In genomic region chr9:129937879-129938278, GRCh38 we compare ENCODE assay signal across 7 cellular contexts.
A peak's percentile ranks its signal among the peaks of the same experiment; 100 is the strongest.
DNase-seq lines count a peak whose midpoint lies in the region; ATAC-seq and TF ChIP-seq lines count a peak whose summit lies in the region.
"Not testable (repeated sequence)": the region's sequence is repeated elsewhere in the genome, so short reads cannot be mapped to it uniquely, and the experiment has no call there.

No MANE protein-coding gene starts in this region.

- peaks cover 68% of the 10 kb centered on the region for H3K4me1 Mint-ChIP-seq in activated T-cell treated with anti-CD3 and anti-CD28 coated beads, Interleukin-2, amount 50 U/mL, for 72 hours (ENCODE audit: low read depth)
- H3K4me1 Mint-ChIP-seq in central memory CD8-positive, alpha-beta T cell: peaks cover 42% of the 10 kb centered on the region
- H3K4me1 Mint-ChIP-seq in mesothelial cell of epicardium: peaks cover 30% of the 10 kb centered on the region

- WGBS in HUES64: 91% methylated on average over 5 of the region's 5 CpGs
- 85 to 86% methylated on average over 3 to 5 of the region's 5 CpGs for WGBS in gastroesophageal sphincter (ENCODE audit: low coverage in 1 of 2), 2 donors

- DNase-seq in activated T-cell treated with anti-CD3 and anti-CD28 coated beads, Interleukin-2, amount 50 U/mL, for 72 hours; central memory CD8-positive, alpha-beta T cell (ENCODE audit: low spot score in 2 of 2); mesothelial cell of epicardium (ENCODE audit: low spot score in 2 of 2, unreplicated experiment in 2 of 2); tibial artery: not testable (repeated sequence)

- TF ChIP-seq EP300 in gastroesophageal sphincter (IDR thresholded peaks at IDR 0.05): not testable (repeated sequence)

- not testable (repeated sequence) for H3K9ac ChIP-seq in HUES64 (ENCODE audit: low read depth, low read length)

- not testable (repeated sequence) for ATAC-seq in activated T-cell treated with anti-CD3 and anti-CD28 coated beads, Interleukin-2, amount 50 U/mL, for 72 hours (replicated peaks in 1 of 2); central memory CD8-positive, alpha-beta T cell (replicated peaks; ENCODE audit: extremely low read depth, poor library complexity, severe bottlenecking); gastroesophageal sphincter

- peaks cover 16 to 40% of the 10 kb centered on the region in 2 donors for H3K36me3 Mint-ChIP-seq in activated T-cell treated with anti-CD3 and anti-CD28 coated beads, Interleukin-2, amount 50 U/mL, for 72 hours (ENCODE audit: insufficient read depth in 2 of 2)
- H3K36me3 Mint-ChIP-seq in central memory CD8-positive, alpha-beta T cell (ENCODE audit: insufficient read depth): peaks cover 25% of the 10 kb centered on the region
- peaks cover 16% of the 10 kb centered on the region for H3K36me3 Mint-ChIP-seq in mesothelial cell of epicardium

- H3K27ac ChIP-seq in HUES64 (ENCODE audit: low read depth, low read length) (peak overlapping the region; percentile 76; the same call in 1 of the 2 replicates), gastroesophageal sphincter (peak overlapping the region; percentile 32 to 88 (median 80)), skin epidermis (peak overlapping the region in 17 of 21 experiments; percentile 7 to 84 (median 43)), tibial artery (peak overlapping the region; percentile 34 to 65)

- not testable (repeated sequence) for H3K9me3 Mint-ChIP-seq in activated T-cell treated with anti-CD3 and anti-CD28 coated beads, Interleukin-2, amount 50 U/mL, for 72 hours; central memory CD8-positive, alpha-beta T cell
- H3K9me3 Mint-ChIP-seq in mesothelial cell of epicardium: peaks cover 11% of the 10 kb centered on the region

- intact Hi-C loops in tibial artery (cut with DNase I; ENCODE audit: low total_unique reads): not testable (repeated sequence)

- H3K36me3 ChIP-seq in HUES64 (ENCODE audit: insufficient read depth, low read length): not testable (repeated sequence)
- H3K36me3 ChIP-seq in gastroesophageal sphincter: peaks cover 0 to 18% of the 10 kb centered on the region in 2 donors
- H3K36me3 ChIP-seq in tibial artery: peaks cover 4 to 13% (median 8%) of the 10 kb centered on the region in 3 donors

- not testable (repeated sequence) for TF ChIP-seq POLR2A in gastroesophageal sphincter (IDR thresholded peaks at IDR 0.05)

- not testable (repeated sequence) for H3K9me3 ChIP-seq in HUES64 (ENCODE audit: insufficient read depth, low read depth, low read length); gastroesophageal sphincter; tibial artery

- not testable (repeated sequence) for H3K27me3 ChIP-seq in HUES64 (ENCODE audit: insufficient read depth, low read length); gastroesophageal sphincter; tibial artery

- not testable (repeated sequence) for H3K4me3 Mint-ChIP-seq in activated T-cell treated with anti-CD3 and anti-CD28 coated beads, Interleukin-2, amount 50 U/mL, for 72 hours; central memory CD8-positive, alpha-beta T cell; mesothelial cell of epicardium

- H3K4me1 ChIP-seq in HUES64 (ENCODE audit: insufficient read depth, low read length) (peaks cover 17% of the 10 kb centered on the region), gastroesophageal sphincter (peaks cover 12 to 73% (median 40%) of the 10 kb centered on the region in 3 donors), tibial artery (peaks cover 0 to 64% (median 36%) of the 10 kb centered on the region in 4 donors)

- not testable (repeated sequence) for H3K4me3 ChIP-seq in HUES64 (ENCODE audit: low read length); gastroesophageal sphincter; skin epidermis; tibial artery

- TF ChIP-seq CTCF in gastroesophageal sphincter (IDR thresholded peaks at IDR 0.05); mesothelial cell of epicardium (IDR thresholded peaks at IDR 0.05; ENCODE audit: unreplicated experiment); tibial artery (IDR thresholded peaks at IDR 0.05): not testable (repeated sequence)

- H3K27me3 Mint-ChIP-seq in activated T-cell treated with anti-CD3 and anti-CD28 coated beads, Interleukin-2, amount 50 U/mL, for 72 hours (ENCODE audit: low read depth); central memory CD8-positive, alpha-beta T cell; mesothelial cell of epicardium (ENCODE audit: low read depth): not testable (repeated sequence)

- peak overlapping the region; percentile 92 for H3K27ac Mint-ChIP-seq in activated T-cell treated with anti-CD3 and anti-CD28 coated beads, Interleukin-2, amount 50 U/mL, for 72 hours
- peak overlapping the region; percentile 32 for H3K27ac Mint-ChIP-seq in central memory CD8-positive, alpha-beta T cell (ENCODE audit: low read depth)
- peak overlapping the region; percentile 95 for H3K27ac Mint-ChIP-seq in mesothelial cell of epicardium

Comparison
In these comparisons a context has a peak if more than half of its experiments do, and no peak if none do; other contexts are left out.
1. H3K27ac Mint-ChIP-seq: peak in every context shown above with its lines; median percentile 95 in mesothelial cell of epicardium; 92 in activated T-cell treated with anti-CD3 and anti-CD28 coated beads, Interleukin-2, amount 50 U/mL, for 72 hours; 32 in central memory CD8-positive, alpha-beta T cell.